Comparison of ENCODE assay signal across 7 cellular contexts in genomic region chr18:14151564-14152113, GRCh38. TPM values are rescaled to one million over a fixed set of nuclear protein-coding genes. Genes with fewer than 3 reads are reported as not detected.
DNase-seq lines count a peak whose midpoint lies in the region; ATAC-seq, FAIRE-seq and TF ChIP-seq lines count a peak whose summit lies in the region.
"Not testable (repeated sequence)": the region's sequence is repeated elsewhere in the genome, so short reads cannot be mapped to it uniquely, and the experiment has no call there.

No MANE protein-coding gene starts in this region.

- in situ Hi-C loops in Panc1 (cut with HindIII; ENCODE audit: low pct_unique_long_range_greater_than_20kb, low sequenced_read_pairs), result not testable (repeated sequence)

- H3K36me3 ChIP-seq in Panc1 (ENCODE audit: control insufficient read depth, insufficient read depth, low read length); mucosa of descending colon (ENCODE audit: low read depth); aorta (ENCODE audit: control insufficient read depth in 1 of 2, insufficient read depth in 2 of 2, low read length in 1 of 2): not testable (repeated sequence)

- ATAC-seq in Panc1, result 0 out of 2 replicates have a peak, but pooled peaks have one; percentile 22
- peak; percentile 65 for ATAC-seq in esophagus mucosa
- ATAC-seq in mucosa of descending colon, result peak; percentile 50
- ATAC-seq in aorta (ENCODE audit: low FRiP score), result not testable (repeated sequence)

- not testable (repeated sequence) for H3K27me3 ChIP-seq in Panc1 (ENCODE audit: control insufficient read depth, insufficient read depth, low read length); aorta (ENCODE audit: control insufficient read depth in 1 of 2, insufficient read depth in 2 of 2, low read length in 1 of 2)

- not testable (repeated sequence) for H3K4me3 ChIP-seq in Panc1 (ENCODE audit: low read depth in 2 of 2, low read length in 2 of 2); mucosa of descending colon; aorta (ENCODE audit: low read length in 2 of 2)

- H3K27ac ChIP-seq in Panc1 (ENCODE audit: low read length); aorta (ENCODE audit: low read depth in 1 of 2, low read length in 2 of 2): not testable (repeated sequence)

- WGBS in aorta, 2 donors, result 70 to 76% methylated on average over 6 to 8 of the region's 8 CpGs

- TF ChIP-seq POLR2A in H54 (IDR thresholded peaks at IDR 0.05; ENCODE audit: low read depth, low read length), result not testable (repeated sequence)

- peak; percentile 52 for FAIRE-seq in H54 (lab: Jason Lieb, UNC)

- intact Hi-C loops in Panc1 (cut with micrococcal nuclease; ENCODE audit: unreplicated experiment); mucosa of descending colon (cut with DNase I, micrococcal nuclease); aorta (cut with DNase I): not testable (repeated sequence)

- not testable (repeated sequence) for H3K4me1 ChIP-seq in Panc1 (ENCODE audit: control insufficient read depth, insufficient read depth, low read length); mucosa of descending colon (ENCODE audit: low read depth); aorta (ENCODE audit: control insufficient read depth in 1 of 2, insufficient read depth in 2 of 2, low read length in 2 of 2)

- POLR2A ChIA-PET in Panc1 (lab: Charles Lee), result not testable (repeated sequence)

- CTCF ChIA-PET in Panc1 (lab: Charles Lee), result not testable (repeated sequence)

- BruUV-seq in Panc1 (replicated peaks; lab: Mats Ljungman, UMichigan), result not testable (repeated sequence)

- DNase-seq in D341Med (ENCODE audit: low spot score) (peak; percentile 8), NCI-H748 (lab: John Stamatoyannopoulos, UW; ENCODE audit: unreplicated experiment) (peak; percentile 39), aorta (peak; percentile 15 to 33)
- DNase-seq in H54 (ENCODE audit: insufficient read length, low spot score); Panc1 (ENCODE audit: low read depth, low spot score); mucosa of descending colon: not testable (repeated sequence)

- H3K9me3 ChIP-seq in Panc1 (ENCODE audit: control insufficient read depth, insufficient read depth, low read depth, low read length); mucosa of descending colon; aorta (ENCODE audit: control insufficient read depth, low read length): not testable (repeated sequence)

- not testable (repeated sequence) for TF ChIP-seq CTCF in Panc1 (IDR thresholded peaks at IDR 0.05); mucosa of descending colon (IDR thresholded peaks at IDR 0.05)

RNA-seq across cellular contexts. Expression of gene ZNF519, which starts 19.4 kb away (rescaled TPM):
- 7.7 TPM for total RNA-seq in Panc1 (2021; ENCODE audit: unreplicated experiment)
- polyA plus RNA-seq in Panc1 (2012; ENCODE audit: insufficient read length), result 1.6 TPM
- 6.7 TPM for total RNA-seq in esophagus mucosa
- 10 to 100 TPM in 1 of 3 donors, 1 to 10 TPM in 2; 7.3 to 12.8 (median 7.4) TPM for total RNA-seq in mucosa of descending colon
- 1 to 10 TPM; 6.1 to 10.0 TPM for total RNA-seq in aorta
- polyA plus RNA-seq in aorta, result 1 to 10 TPM; 2.6 to 3.6 TPM
